Comparison of ENCODE assay signal across 1 cellular context in genomic region chr20:17727351-17727750, GRCh38.
TF ChIP-seq lines count a peak whose summit lies in the region.

No MANE protein-coding gene starts in this region.

TF ChIP-seq in HepG2, 621 proteins besides CTCF, POLR2A, EP300 and RAD21:
- no peak for TF ChIP-seq MYPOP (CRISPR knock-in tag; IDR thresholded peaks at IDR 0.05)
- no peak for TF ChIP-seq NFE2L2 (IDR thresholded peaks at IDR 0.05; ENCODE audit: low read length)
- no peak for TF ChIP-seq NFE2L1 (CRISPR knock-in tag; IDR thresholded peaks at IDR 0.05; ENCODE audit: borderline replicate concordance)
- no peak for TF ChIP-seq ARID5B (CRISPR knock-in tag; IDR thresholded peaks at IDR 0.05)
- TF ChIP-seq SP1 (IDR thresholded peaks at IDR 0.05), result no peak
- no peak for TF ChIP-seq SP1 (CRISPR knock-in tag; IDR thresholded peaks at IDR 0.05)
- no peak for TF ChIP-seq NFATC3 (CRISPR knock-in tag; IDR thresholded peaks at IDR 0.05)
- no peak for TF ChIP-seq ZHX2 (IDR thresholded peaks at IDR 0.05; ENCODE audit: low read depth)
- no peak for TF ChIP-seq ZHX2 (CRISPR knock-in tag; IDR thresholded peaks at IDR 0.05; ENCODE audit: borderline replicate concordance)
- TF ChIP-seq ZNF766 (CRISPR knock-in tag; IDR thresholded peaks at IDR 0.05; ENCODE audit: borderline replicate concordance), result no peak
- TF ChIP-seq CBX5 (CRISPR knock-in tag; IDR thresholded peaks at IDR 0.05; ENCODE audit: borderline replicate concordance), result no peak
- no peak for TF ChIP-seq HMGXB3 (CRISPR knock-in tag; IDR thresholded peaks at IDR 0.05; ENCODE audit: borderline replicate concordance)
- TF ChIP-seq MBD4 (IDR thresholded peaks at IDR 0.05; ENCODE audit: borderline replicate concordance, low read length), result no peak
- TF ChIP-seq ZNF10 (CRISPR knock-in tag; IDR thresholded peaks at IDR 0.05; ENCODE audit: borderline replicate concordance, low read depth), result no peak
- TF ChIP-seq TP53 (CRISPR knock-in tag; conservative IDR thresholded peaks at IDR 0.05), result no peak
- TF ChIP-seq NPAS2 (CRISPR knock-in tag; IDR thresholded peaks at IDR 0.05; ENCODE audit: borderline replicate concordance), result no peak
- no peak for TF ChIP-seq CHD4 (IDR thresholded peaks at IDR 0.05; ENCODE audit: borderline replicate concordance, low read length)
- no peak for TF ChIP-seq ZFY (CRISPR knock-in tag; IDR thresholded peaks at IDR 0.05)
- TF ChIP-seq SAFB2 (CRISPR knock-in tag; IDR thresholded peaks at IDR 0.05; ENCODE audit: borderline replicate concordance, low read depth), result no peak
- no peak for TF ChIP-seq ZNF550 (CRISPR knock-in tag; IDR thresholded peaks at IDR 0.05; ENCODE audit: borderline replicate concordance)
- TF ChIP-seq NBN (conservative IDR thresholded peaks at IDR 0.05), result no peak
- no peak for TF ChIP-seq MIER3 (CRISPR knock-in tag; IDR thresholded peaks at IDR 0.05; ENCODE audit: borderline replicate concordance)
